In the genomic region with DNA sequence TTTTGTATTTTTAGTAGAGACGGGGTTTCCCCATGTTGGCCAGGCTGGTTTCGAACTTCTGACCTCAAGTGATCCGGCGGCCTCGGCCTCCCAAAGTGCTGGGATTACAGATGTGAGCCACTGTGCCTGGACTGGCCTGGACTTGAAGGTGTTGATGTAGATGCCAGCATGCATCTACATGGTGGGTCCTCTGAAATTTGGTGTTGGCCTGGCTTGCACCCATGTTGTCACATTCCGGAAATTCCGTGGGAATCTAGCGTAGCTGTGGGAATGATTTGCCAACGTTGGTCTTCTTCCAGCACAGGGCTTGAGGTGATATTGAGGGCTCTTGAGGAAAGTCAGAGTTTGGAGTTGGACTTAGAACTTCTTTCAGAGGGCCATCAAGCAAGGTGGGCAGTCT, we compare ENCODE assay signal across 27 cellular contexts. TPM values are rescaled to one million over a fixed set of nuclear protein-coding genes. Genes with fewer than 3 reads are reported as not detected.
DNase-seq lines count a peak whose midpoint lies in the region; ATAC-seq and TF ChIP-seq lines count a peak whose summit lies in the region.
"Had no signal": no experiment of that assay in that cellular context is flagged by ENCODE, and none has a peak within 500 bp of the region (broad histone marks: within the 10 kb centered on the region; RNA-seq: fewer than 3 reads in every experiment).

No MANE protein-coding gene starts in this region.

- peak overlapping the region; percentile 24 for H3K27ac Mint-ChIP-seq in activated CD4-positive, alpha-beta T cell treated with anti-CD3 and anti-CD28 coated beads for 36 hours
- H3K27ac Mint-ChIP-seq in chondrocyte (ENCODE audit: unreplicated experiment) = peak overlapping the region; percentile 32
- H3K27ac Mint-ChIP-seq in naive thymus-derived CD8-positive, alpha-beta T cell = peak overlapping the region in 9 of 10 donors; percentile 16 to 100 (median 97)
- H3K27ac Mint-ChIP-seq: activated CD4-positive, alpha-beta T cell treated with anti-CD3 and anti-CD28 coated beads, Interleukin-2, amount 10 ng/mL, durations not matched to agents 7 days and 5 days had no signal

- no peak overlapping the region for H3K9ac ChIP-seq in IMR-90 (ENCODE audit: low read depth, low read length)

- H3K9me1 ChIP-seq in IMR-90 (ENCODE audit: insufficient read depth, low read length) = peaks cover 17% of the 10 kb centered on the region

- no peak overlapping the region for H3K4me2 ChIP-seq in IMR-90 (ENCODE audit: low read depth, low read length)

- H3K4ac ChIP-seq in IMR-90 (ENCODE audit: low read depth, low read length) = 0 out of 2 replicates have a peak overlapping the region, but pooled peaks have one; percentile 8

- no peaks in the 10 kb centered on the region for H3K9me3 Mint-ChIP-seq in activated CD4-positive, alpha-beta T cell treated with anti-CD3 and anti-CD28 coated beads for 36 hours (ENCODE audit: low read depth)
- H3K9me3 Mint-ChIP-seq in chondrocyte (ENCODE audit: low read depth) = no peaks in the 10 kb centered on the region
- no peaks in the 10 kb centered on the region for H3K9me3 Mint-ChIP-seq in naive thymus-derived CD8-positive, alpha-beta T cell
- H3K9me3 Mint-ChIP-seq: activated CD4-positive, alpha-beta T cell treated with anti-CD3 and anti-CD28 coated beads, Interleukin-2, amount 10 ng/mL, durations not matched to agents 7 days and 5 days had no signal

- H3K4me1 ChIP-seq in IMR-90 (ENCODE audit: control insufficient read depth, insufficient read depth, low read length) = peaks cover 16% of the 10 kb centered on the region

- no peak overlapping the region for H2AK5ac ChIP-seq in IMR-90 (ENCODE audit: low read depth, low read length)

- H4K8ac ChIP-seq in IMR-90 (ENCODE audit: low read depth in 2 of 2, low read length in 2 of 2) = no peak overlapping the region

- TF ChIP-seq CTCF in IMR-90 (conservative IDR thresholded peaks at IDR 0.05; ENCODE audit: low read depth, low read length) = no peak
- no peak for TF ChIP-seq CTCF in chondrocyte (IDR thresholded peaks at IDR 0.05)

- no peak overlapping the region for H3K4me3 ChIP-seq in IMR-90 (ENCODE audit: insufficient read depth, low read depth, low read length)
- H3K4me3 ChIP-seq: ascending aorta, gastroesophageal sphincter had no signal

- peaks cover 60% of the 10 kb centered on the region for H4K20me1 ChIP-seq in IMR-90 (ENCODE audit: insufficient read depth, low read length)

- no peak overlapping the region for H2BK120ac ChIP-seq in IMR-90 (ENCODE audit: low read depth, low read length)

- no TSS peak for BruUV-seq in IMR-90 (replicated peaks; lab: Mats Ljungman, UMichigan)

- H3K36me3 Mint-ChIP-seq in activated CD4-positive, alpha-beta T cell treated with anti-CD3 and anti-CD28 coated beads for 36 hours (ENCODE audit: low read depth) = peaks cover 48% of the 10 kb centered on the region
- H3K36me3 Mint-ChIP-seq in chondrocyte (ENCODE audit: low read depth) = peaks cover 16% of the 10 kb centered on the region
- H3K36me3 Mint-ChIP-seq in naive thymus-derived CD8-positive, alpha-beta T cell = peaks cover under 1 to 67% (median 22%) of the 10 kb centered on the region in 3 donors

- no peak overlapping the region for H4K91ac ChIP-seq in IMR-90 (ENCODE audit: insufficient read depth, low read depth, low read length)

- no peak overlapping the region for H2BK15ac ChIP-seq in IMR-90 (ENCODE audit: low read depth, low read length)

- H3K4me1 Mint-ChIP-seq in activated CD4-positive, alpha-beta T cell treated with anti-CD3 and anti-CD28 coated beads for 36 hours = peaks cover 81% of the 10 kb centered on the region
- peaks cover 58% of the 10 kb centered on the region for H3K4me1 Mint-ChIP-seq in chondrocyte (ENCODE audit: low read depth)
- peaks cover 43 to 90% (median 89%) of the 10 kb centered on the region in 4 donors for H3K4me1 Mint-ChIP-seq in naive thymus-derived CD8-positive, alpha-beta T cell

- H3K23ac ChIP-seq in IMR-90 (ENCODE audit: low read depth, low read length) = 0 out of 2 replicates have a peak overlapping the region, but pooled peaks have one; percentile 4

- in situ Hi-C loops in IMR-90 (cut with MboI; ENCODE audit: low sequenced_read_pairs) = no loop called here

- no peaks in the 10 kb centered on the region for H3K27me3 ChIP-seq in IMR-90 (ENCODE audit: control insufficient read depth, insufficient read depth, low read length)
- H3K27me3 ChIP-seq: ascending aorta, BE2C, gastroesophageal sphincter had no signal

- H3K56ac ChIP-seq in IMR-90 (ENCODE audit: extremely low read depth, insufficient read depth, low read length) = no peak overlapping the region

- H3K27ac ChIP-seq in IMR-90 (ENCODE audit: insufficient read depth, low read length) = no peak overlapping the region
- H3K27ac ChIP-seq: 22Rv1, gastroesophageal sphincter had no signal

- TF ChIP-seq RAD21 in IMR-90 (IDR thresholded peaks at IDR 0.05; ENCODE audit: low read length) = no peak

- ATAC-seq in activated CD4-positive, alpha-beta T cell treated with anti-CD3 and anti-CD28 coated beads for 36 hours = no peak
- ATAC-seq in IMR-90 (ENCODE audit: low read depth) = no peak
- ATAC-seq in naive thymus-derived CD8-positive, alpha-beta T cell = no peak
- no peak for ATAC-seq in HG02642 (IDR thresholded peaks at IDR 0.05; ENCODE audit: poor library complexity, unreplicated experiment)
- ATAC-seq: gastroesophageal sphincter, HepG2, left lobe of liver had no signal

- dilution Hi-C loops in IMR-90 (cut with HindIII; ENCODE audit: low sequenced_read_pairs, unreplicated experiment) = no loop called here

- DNase-seq in activated CD4-positive, alpha-beta T cell treated with anti-CD3 and anti-CD28 coated beads for 36 hours = no peak
- no peak for DNase-seq in activated CD4-positive, alpha-beta T cell treated with anti-CD3 and anti-CD28 coated beads, Interleukin-2, amount 50 U/mL, for 4 hours
- DNase-seq in IMR-90 = no peak
- no peak for DNase-seq in chondrocyte (ENCODE audit: low spot score)
- no peak for DNase-seq in naive thymus-derived CD8-positive, alpha-beta T cell
- no peak for DNase-seq in KG1 (lab: John Stamatoyannopoulos, UW)
- DNase-seq in GM19240 (ENCODE audit: insufficient read length, low spot score) = no peak
- DNase-seq: activated CD4-positive, alpha-beta T cell treated with anti-CD3 and anti-CD28 coated beads, Interleukin-2, amount 10 ng/mL, durations not matched to agents 7 days and 5 days; activated naive CD4-positive, alpha-beta T cell; BE2C; Calu3; effector CD4-positive, alpha-beta T cell; erythroblast; NCI-H1694; NCI-H69; nucleus accumbens; SIG-M5; stimulated activated CD4-positive, alpha-beta T cell treated with anti-CD3 and anti-CD28 coated beads, Interleukin-4, amount 100 ng/mL, for 4 hours had no signal

- WGBS in IMR-90 (ENCODE audit: extremely low coverage in 2 of 2, insufficient read length in 1 of 2), 2 experiments = no CpG with 5 or more reads among the region's 9 CpGs

- no peak overlapping the region for H2AK9ac ChIP-seq in IMR-90 (replicated peaks; ENCODE audit: low read depth, low read length, poor library complexity)

- H2BK5ac ChIP-seq in IMR-90 (ENCODE audit: low read depth, low read length, poor library complexity, severe bottlenecking) = no peak overlapping the region

- intact Hi-C loops in activated CD4-positive, alpha-beta T cell treated with anti-CD3 and anti-CD28 coated beads for 36 hours (cut with DNase I, micrococcal nuclease) = no loop called here
- intact Hi-C loops in IMR-90 (cut with micrococcal nuclease) = no loop called here

- H3K36me3 ChIP-seq in IMR-90 (ENCODE audit: control insufficient read depth, insufficient read depth, low read length) = peaks cover 12% of the 10 kb centered on the region
- H3K36me3 ChIP-seq: BE2C had no signal

- no peaks in the 10 kb centered on the region for H3K27me3 Mint-ChIP-seq in activated CD4-positive, alpha-beta T cell treated with anti-CD3 and anti-CD28 coated beads for 36 hours
- no peaks in the 10 kb centered on the region for H3K27me3 Mint-ChIP-seq in chondrocyte (ENCODE audit: low read depth)
- H3K27me3 Mint-ChIP-seq in naive thymus-derived CD8-positive, alpha-beta T cell = no peaks in the 10 kb centered on the region
- H3K27me3 Mint-ChIP-seq: activated CD4-positive, alpha-beta T cell treated with anti-CD3 and anti-CD28 coated beads, Interleukin-2, amount 10 ng/mL, durations not matched to agents 7 days and 5 days had no signal

- POLR2A ChIA-PET in activated CD4-positive, alpha-beta T cell treated with anti-CD3 and anti-CD28 coated beads for 36 hours (lab: Charles Lee) = interaction anchor here (0.8 kb wide), 1 partner anchor 38 kb away, joined by 4 read pairs; no protein-coding TSS in a partner anchor
- POLR2A ChIA-PET in IMR-90 (lab: Charles Lee; ENCODE audit: unreplicated experiment) = no interaction called here
- POLR2A ChIA-PET in naive thymus-derived CD8-positive, alpha-beta T cell (lab: Charles Lee) = interaction anchor here (0.8 to 1.6 kb wide), 3 partner anchors 20 to 50 kb away, joined by 4 to 5 read pairs (median 5); no protein-coding TSS in a partner anchor

- CTCF ChIA-PET in activated CD4-positive, alpha-beta T cell treated with anti-CD3 and anti-CD28 coated beads for 36 hours (lab: Charles Lee) = interaction anchor here (0.6 to 1.3 kb wide), 6 partner anchors 9 to 225 kb away, joined by 3 to 4 read pairs (median 3); partner anchors contain the start of gene SF3B2
- CTCF ChIA-PET in IMR-90 (lab: Yijun Ruan, JAX) = no interaction called here

- peak overlapping the region; percentile 2; the same call in 1 of the 2 replicates for H3K14ac ChIP-seq in IMR-90 (replicated peaks; ENCODE audit: low read depth, low read length)

- no peak overlapping the region for H3K18ac ChIP-seq in IMR-90 (ENCODE audit: low read depth, low read length)

- H3K79me1 ChIP-seq in IMR-90 (ENCODE audit: low read depth in 1 of 2, low read length in 2 of 2) = peaks cover 33 to 76% of the 10 kb centered on the region in 2 experiments

- H3K4me3 Mint-ChIP-seq in activated CD4-positive, alpha-beta T cell treated with anti-CD3 and anti-CD28 coated beads for 36 hours = no peak overlapping the region
- no peak overlapping the region for H3K4me3 Mint-ChIP-seq in chondrocyte (ENCODE audit: unreplicated experiment)
- H3K4me3 Mint-ChIP-seq in naive thymus-derived CD8-positive, alpha-beta T cell = peak overlapping the region in 3 of 10 donors; percentile 19 to 56 (median 26)
- H3K4me3 Mint-ChIP-seq: activated CD4-positive, alpha-beta T cell treated with anti-CD3 and anti-CD28 coated beads, Interleukin-2, amount 10 ng/mL, durations not matched to agents 7 days and 5 days had no signal

- H2AFZ ChIP-seq in IMR-90 (replicated peaks; ENCODE audit: low read length, poor library complexity) = no peak overlapping the region

- TF ChIP-seq POLR2A in IMR-90 (IDR thresholded peaks at IDR 0.05; ENCODE audit: low read depth, low read length) = no peak

- no peak overlapping the region for H2BK20ac ChIP-seq in IMR-90 (ENCODE audit: low read depth, low read length)

- H3K9me3 ChIP-seq in IMR-90 (ENCODE audit: control insufficient read depth, insufficient read depth, low read length) = no peaks in the 10 kb centered on the region
- H3K9me3 ChIP-seq: ascending aorta, BE2C, gastroesophageal sphincter had no signal

- H4K5ac ChIP-seq in IMR-90 (ENCODE audit: low read depth, low read length) = no peak overlapping the region

RNA-seq across cellular contexts. Expression of gene PACS1, which starts 6.5 kb away (rescaled TPM):
- 10 to 100 TPM; 76.6 to 90.7 TPM for total RNA-seq in activated CD4-positive, alpha-beta T cell treated with anti-CD3 and anti-CD28 coated beads for 36 hours
- total RNA-seq in IMR-90 (2012; rRNA removed) (7.3 and 8.6 TPM in 2 replicates), chondrocyte (74.4 to 90.7 TPM (median 85.7 TPM) in 3 replicates)
- 29.0 and 32.0 TPM in 2 replicates for polyA plus RNA-seq in IMR-90 (2012; rRNA removed)
- 22.7 and 37.8 TPM in 2 replicates for polyA plus RNA-seq in IMR-90 (2012; cell fraction: cytosol; rRNA removed)
- 54.0 and 75.8 TPM in 2 replicates for polyA plus RNA-seq in IMR-90 (2012; cell fraction: nucleus; rRNA removed; ENCODE audit: low replicate concordance)
- total RNA-seq in naive thymus-derived CD8-positive, alpha-beta T cell = 100 to 1,000 TPM; 312 to 317 TPM
- polyA plus RNA-seq in naive thymus-derived CD8-positive, alpha-beta T cell = 10 to 100 TPM; 35.9 to 98.8 (median 49.9) TPM

RNA-seq across cellular contexts. Expression of gene SF3B2, which starts 24.4 kb away (rescaled TPM):
- 100 to 1,000 TPM; 265 to 270 TPM for total RNA-seq in activated CD4-positive, alpha-beta T cell treated with anti-CD3 and anti-CD28 coated beads for 36 hours
- total RNA-seq in IMR-90 (2012; rRNA removed) = 120 and 164 TPM in 2 replicates
- 110 and 122 TPM in 2 replicates for polyA plus RNA-seq in IMR-90 (2012; rRNA removed)
- 69.3 and 85.8 TPM in 2 replicates for polyA plus RNA-seq in IMR-90 (2012; cell fraction: cytosol; rRNA removed)
- polyA plus RNA-seq in IMR-90 (2012; cell fraction: nucleus; rRNA removed; ENCODE audit: low replicate concordance) = 115 and 125 TPM in 2 replicates
- 142 to 169 TPM (median 143 TPM) in 3 replicates for total RNA-seq in chondrocyte
- 100 to 1,000 TPM; 184 to 197 TPM for total RNA-seq in naive thymus-derived CD8-positive, alpha-beta T cell
- polyA plus RNA-seq in naive thymus-derived CD8-positive, alpha-beta T cell = 100 to 1,000 TPM in 1 of 3 donors, 10 to 100 TPM in 2; 70.3 to 115 (median 91.6) TPM

RNA-seq across cellular contexts. Expression of gene GAL3ST3, which starts 27.6 kb away (rescaled TPM):
- total RNA-seq in activated CD4-positive, alpha-beta T cell treated with anti-CD3 and anti-CD28 coated beads for 36 hours = under 1 TPM; 0.51 to 0.69 TPM
- total RNA-seq in IMR-90 (2012; rRNA removed) (not detected in 2 replicates), chondrocyte (1.1 to 2.0 TPM (median 1.8 TPM) in 3 replicates)
- polyA plus RNA-seq in IMR-90 (2012; rRNA removed) = 0.19 TPM in 2 replicates
- polyA plus RNA-seq in IMR-90 (2012; cell fraction: cytosol; rRNA removed) = 0.04 and 0.35 TPM in 2 replicates
- polyA plus RNA-seq in IMR-90 (2012; cell fraction: nucleus; rRNA removed; ENCODE audit: low replicate concordance) = 0.28 and 0.32 TPM in 2 replicates
- not detected for total RNA-seq in naive thymus-derived CD8-positive, alpha-beta T cell
- under 1 TPM in 1 of 3 donors, not detected in 2; 0.27 TPM for polyA plus RNA-seq in naive thymus-derived CD8-positive, alpha-beta T cell
- total RNA-seq: activated CD4-positive, alpha-beta T cell treated with anti-CD3 and anti-CD28 coated beads, Interleukin-2, amount 10 ng/mL, durations not matched to agents 7 days and 5 days; ascending aorta; Calu3; HepG2; left lobe of liver; T-helper 1 cell treated with Interleukin-12 subunit alpha and Interleukin-12 subunit beta and Interleukin-4 antibody, amounts not matched to agents 30 ng/mL and 1 ng/mL, for 36 hours had no signal
- polyA plus RNA-seq: HepG2, urinary bladder had no signal

RNA-seq across cellular contexts. Expression of gene CATSPER1, which starts 50.3 kb away (rescaled TPM):
- not detected for total RNA-seq in activated CD4-positive, alpha-beta T cell treated with anti-CD3 and anti-CD28 coated beads for 36 hours
- total RNA-seq in IMR-90 (2012; rRNA removed) = 0.18 and 0.28 TPM in 2 replicates
- 0.91 and 1.0 TPM in 2 replicates for polyA plus RNA-seq in IMR-90 (2012; rRNA removed)
- 0.80 and 1.8 TPM in 2 replicates for polyA plus RNA-seq in IMR-90 (2012; cell fraction: cytosol; rRNA removed)
- 0.27 and 0.28 TPM in 2 replicates for polyA plus RNA-seq in IMR-90 (2012; cell fraction: nucleus; rRNA removed; ENCODE audit: low replicate concordance)
- 0.44 TPM in 1 of 3 replicates, not detected in the others for total RNA-seq in chondrocyte
- total RNA-seq in naive thymus-derived CD8-positive, alpha-beta T cell = not detected
- under 1 TPM in 1 of 3 donors, not detected in 2; 0.11 TPM for polyA plus RNA-seq in naive thymus-derived CD8-positive, alpha-beta T cell
- total RNA-seq: activated CD4-positive, alpha-beta T cell treated with anti-CD3 and anti-CD28 coated beads, Interleukin-2, amount 10 ng/mL, durations not matched to agents 7 days and 5 days; ascending aorta; cerebellum; HepG2; left lobe of liver; T-helper 1 cell treated with Interleukin-12 subunit alpha and Interleukin-12 subunit beta and Interleukin-4 antibody, amounts not matched to agents 30 ng/mL and 1 ng/mL, for 36 hours; urinary bladder had no signal

Comparison
In these comparisons a context has a peak if more than half of its experiments do, and no peak if none do; other contexts are left out.
1. H3K27ac Mint-ChIP-seq: peak in every context shown above with its lines; median percentile 97 in naive thymus-derived CD8-positive, alpha-beta T cell; 32 in chondrocyte; 24 in activated CD4-positive, alpha-beta T cell treated with anti-CD3 and anti-CD28 coated beads for 36 hours.